In genomic region chr19:17256130-17256529, GRCh38 we compare ENCODE assay signal across 3 cellular contexts.
TF ChIP-seq lines count a peak whose summit lies in the region.

No MANE protein-coding gene starts in this region.

TF ChIP-seq in SK-N-SH treated with all-trans-retinoic acid at 6 μM for 48 hours, 23 proteins besides CTCF, POLR2A, EP300 and RAD21:
- TF ChIP-seq TCF4 (CRISPR knock-in tag; IDR thresholded peaks at IDR 0.05; ENCODE audit: borderline replicate concordance) (no peak), ZFP3 (CRISPR knock-in tag; IDR thresholded peaks at IDR 0.05) (peak; percentile 96)
TF ChIP-seq in SK-N-SH treated with all-trans-retinoic acid at 6 μM for 48 hours: peak in this region for 1.

TF ChIP-seq in SK-N-SH, 30 proteins besides CTCF, POLR2A, EP300 and RAD21:
- TF ChIP-seq GABPA (IDR thresholded peaks at IDR 0.05; ENCODE audit: low read depth) = no peak
- no peak for TF ChIP-seq RFX5 (IDR thresholded peaks at IDR 0.05; ENCODE audit: low read length)
- no peak for TF ChIP-seq GATA2 (CRISPR knock-in tag; IDR thresholded peaks at IDR 0.05)
- TF ChIP-seq SIN3A (IDR thresholded peaks at IDR 0.05; ENCODE audit: borderline replicate concordance, low read depth, low read length) = no peak
- no peak for TF ChIP-seq RXRA (IDR thresholded peaks at IDR 0.05; ENCODE audit: borderline replicate concordance, low read depth)
- TF ChIP-seq NRF1 (IDR thresholded peaks at IDR 0.05; ENCODE audit: low read depth, low read length) = no peak
TF ChIP-seq in SK-N-SH: peak in this region for 0.

TF ChIP-seq in HEK293, 187 proteins besides CTCF, POLR2A, EP300 and RAD21:
- TF ChIP-seq ZNF335 (tag by site-specific recombination; conservative IDR thresholded peaks at IDR 0.05) (0 out of 2 replicates have a peak, but pooled peaks have one; percentile 15), ZBTB48 (tag by site-specific recombination; IDR thresholded peaks at IDR 0.05) (no peak), ZFP3 (tag by site-specific recombination; IDR thresholded peaks at IDR 0.05; ENCODE audit: low read depth) (peak; percentile 94), ZSCAN16 (tag by site-specific recombination; IDR thresholded peaks at IDR 0.05) (no peak), KLF7 (tag by site-specific recombination; IDR thresholded peaks at IDR 0.05; ENCODE audit: borderline replicate concordance) (no peak), ZNF223 (tag by site-specific recombination; IDR thresholded peaks at IDR 0.05) (no peak), HOXC10 (CRISPR knock-in tag; IDR thresholded peaks at IDR 0.05) (no peak), ZNF623 (tag by site-specific recombination; IDR thresholded peaks at IDR 0.05) (peak; percentile 32; the same call in 1 of the 2 replicates)
- TF ChIP-seq, protein P1, sequence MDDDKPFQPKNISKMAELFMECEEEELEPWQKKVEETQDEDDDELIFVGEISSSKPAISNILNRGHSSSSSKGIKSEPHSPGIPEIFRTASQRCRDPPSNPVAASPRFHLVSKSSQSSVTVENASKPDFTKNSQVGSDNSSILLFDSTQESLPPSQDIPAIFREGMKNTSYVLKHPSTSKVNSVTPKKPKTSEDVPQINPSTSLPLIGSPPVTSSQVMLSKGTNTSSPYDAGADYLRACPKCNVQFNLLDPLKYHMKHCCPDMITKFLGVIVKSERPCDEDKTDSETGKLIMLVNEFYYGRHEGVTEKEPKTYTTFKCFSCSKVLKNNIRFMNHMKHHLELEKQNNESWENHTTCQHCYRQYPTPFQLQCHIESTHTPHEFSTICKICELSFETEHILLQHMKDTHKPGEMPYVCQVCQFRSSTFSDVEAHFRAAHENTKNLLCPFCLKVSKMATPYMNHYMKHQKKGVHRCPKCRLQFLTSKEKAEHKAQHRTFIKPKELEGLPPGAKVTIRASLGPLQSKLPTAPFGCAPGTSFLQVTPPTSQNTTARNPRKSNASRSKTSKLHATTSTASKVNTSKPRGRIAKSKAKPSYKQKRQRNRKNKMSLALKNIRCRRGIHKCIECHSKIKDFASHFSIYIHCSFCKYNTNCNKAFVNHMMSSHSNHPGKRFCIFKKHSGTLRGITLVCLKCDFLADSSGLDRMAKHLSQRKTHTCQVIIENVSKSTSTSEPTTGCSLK (tag by site-specific recombination; IDR thresholded peaks at IDR 0.05) = no peak
